17 cellular contexts compared by ENCODE assay signal in the genomic region with DNA sequence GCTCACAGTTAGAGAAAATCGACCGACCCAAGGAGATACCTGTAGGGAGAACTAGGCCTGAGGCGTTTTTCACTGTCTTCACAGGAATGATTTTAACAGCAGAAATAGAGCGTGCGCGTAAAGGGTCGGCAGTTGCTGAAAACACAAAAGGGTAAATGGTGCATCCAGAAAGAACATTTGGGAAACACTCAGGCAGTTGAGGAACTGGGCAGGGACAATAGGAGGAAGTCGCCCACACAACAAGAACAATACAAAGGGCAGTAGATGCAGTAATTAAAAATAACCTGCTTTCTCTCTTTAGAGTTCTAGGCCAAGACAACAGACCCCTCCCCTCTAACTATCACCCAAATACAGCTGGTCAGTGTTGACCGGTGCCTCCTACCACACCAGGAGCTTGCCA.
DNase-seq lines count a peak whose midpoint lies in the region; ATAC-seq and TF ChIP-seq lines count a peak whose summit lies in the region.
"Had no signal": no experiment of that assay in that cellular context is flagged by ENCODE, and none has a peak within 500 bp of the region (broad histone marks: within the 10 kb centered on the region; RNA-seq: fewer than 3 reads in every experiment).

No MANE protein-coding gene starts in this region.

- ATAC-seq in GM18861 (IDR thresholded peaks at IDR 0.05; ENCODE audit: unreplicated experiment) (no peak), GM19351 (IDR thresholded peaks at IDR 0.05; ENCODE audit: unreplicated experiment) (no peak)
- ATAC-seq: left colon; pancreas; stimulated activated memory B cell treated with anti-CD40 and anti-IgM and Interleukin-4, amounts not matched to agents 10 μg/mL and 1 μg/mL and 100 μg/mL, for 72 hours had no signal

- H3K27me3 Mint-ChIP-seq in nephron (ENCODE audit: low read depth) = no peaks in the 10 kb centered on the region
- H3K27me3 Mint-ChIP-seq: activated CD4-positive, alpha-beta memory T cell treated with anti-CD3 and anti-CD28 coated beads, Interleukin-2, amount 10 ng/mL, durations not matched to agents 7 days and 5 days; activated T-cell treated with anti-CD3 and anti-CD28 coated beads, Interleukin-2, amount 50 U/mL, for 24 hours; stimulated activated memory B cell treated with anti-CD40 and anti-IgM and Interleukin-4, amounts not matched to agents 10 μg/mL and 1 μg/mL and 100 μg/mL, for 72 hours had no signal

- WGBS in esophagus squamous epithelium, 2 donors = 75 to 81% methylated on average over 9 of the region's 9 CpGs
- 82 to 85% methylated on average over 9 of the region's 9 CpGs for WGBS in thyroid gland, 2 donors

- peaks cover 0 to 11% (median 0%) of the 10 kb centered on the region in 3 donors for H3K36me3 ChIP-seq in esophagus squamous epithelium
- no peaks in the 10 kb centered on the region for H3K36me3 ChIP-seq in thyroid gland
- H3K36me3 ChIP-seq: pancreas had no signal

- TF ChIP-seq POLR2A in esophagus squamous epithelium (IDR thresholded peaks at IDR 0.05) (no peak), thyroid gland (IDR thresholded peaks at IDR 0.05) (no peak)

- H3K27ac ChIP-seq in angular gyrus (ENCODE audit: low read depth, low read length) (peak overlapping the region; percentile 68), esophagus squamous epithelium (peak overlapping the region; percentile 40 to 87 (median 82)), thyroid gland (peak overlapping the region in 2 of 3 donors; percentile 24 to 67)
- H3K27ac ChIP-seq: pancreas had no signal

- H3K4me3 Mint-ChIP-seq in nephron = no peak overlapping the region
- H3K4me3 Mint-ChIP-seq: activated CD4-positive, alpha-beta memory T cell treated with anti-CD3 and anti-CD28 coated beads, Interleukin-2, amount 10 ng/mL, durations not matched to agents 7 days and 5 days; activated naive CD8-positive, alpha-beta T cell treated with anti-CD3 and anti-CD28 coated beads for 36 hours; activated T-cell treated with anti-CD3 and anti-CD28 coated beads, Interleukin-2, amount 50 U/mL, for 24 hours; stimulated activated memory B cell treated with anti-CD40 and anti-IgM and Interleukin-4, amounts not matched to agents 10 μg/mL and 1 μg/mL and 100 μg/mL, for 72 hours had no signal

- H3K9me3 ChIP-seq in esophagus squamous epithelium = no peaks in the 10 kb centered on the region
- H3K9me3 ChIP-seq in thyroid gland = no peaks in the 10 kb centered on the region
- H3K9me3 ChIP-seq: pancreas had no signal

- peak overlapping the region in 2 of 3 experiments; percentile 12 to 15 for H3K27ac Mint-ChIP-seq in nephron
- H3K27ac Mint-ChIP-seq: activated CD4-positive, alpha-beta memory T cell treated with anti-CD3 and anti-CD28 coated beads, Interleukin-2, amount 10 ng/mL, durations not matched to agents 7 days and 5 days; activated naive CD8-positive, alpha-beta T cell treated with anti-CD3 and anti-CD28 coated beads for 36 hours; activated T-cell treated with anti-CD3 and anti-CD28 coated beads, Interleukin-2, amount 50 U/mL, for 24 hours; stimulated activated memory B cell treated with anti-CD40 and anti-IgM and Interleukin-4, amounts not matched to agents 10 μg/mL and 1 μg/mL and 100 μg/mL, for 72 hours had no signal

- DNase-seq in esophagus squamous epithelium (lab: John Stamatoyannopoulos, UW) (no peak), thyroid gland (no peak)
- no peak for DNase-seq in effector CD4-positive, alpha-beta T cell
- DNase-seq: activated CD4-positive, alpha-beta memory T cell treated with anti-CD3 and anti-CD28 coated beads, Interleukin-2, amount 10 ng/mL, durations not matched to agents 7 days and 5 days; activated naive CD8-positive, alpha-beta T cell treated with anti-CD3 and anti-CD28 coated beads for 36 hours; activated T-cell treated with anti-CD3 and anti-CD28 coated beads, Interleukin-2, amount 50 U/mL, for 24 hours; left colon; NCI-H187 treated with DMSO at 0.1 percent for 48 hours; NK-92 treated with Interleukin-12 subunit alpha and Interleukin-12 subunit beta, amount 100 ng/mL, for 24 hours; pancreas; RPMI8226; T-helper 1 cell had no signal

- H3K4me1 ChIP-seq in esophagus squamous epithelium = peaks cover 0 to 71% (median 25%) of the 10 kb centered on the region in 3 donors
- H3K4me1 ChIP-seq in thyroid gland = peaks cover 0 to 10% of the 10 kb centered on the region in 2 donors
- H3K4me1 ChIP-seq: pancreas had no signal

- H3K4me1 Mint-ChIP-seq in nephron = peaks cover 30% of the 10 kb centered on the region
- H3K4me1 Mint-ChIP-seq: activated CD4-positive, alpha-beta memory T cell treated with anti-CD3 and anti-CD28 coated beads, Interleukin-2, amount 10 ng/mL, durations not matched to agents 7 days and 5 days; activated naive CD8-positive, alpha-beta T cell treated with anti-CD3 and anti-CD28 coated beads for 36 hours had no signal

- TF ChIP-seq CTCF in esophagus squamous epithelium (IDR thresholded peaks at IDR 0.05) (no peak), nephron (IDR thresholded peaks at IDR 0.05; ENCODE audit: unreplicated experiment in 3 of 3) (no peak), thyroid gland (IDR thresholded peaks at IDR 0.05) (no peak)

- H3K27me3 ChIP-seq in esophagus squamous epithelium = no peaks in the 10 kb centered on the region
- no peaks in the 10 kb centered on the region for H3K27me3 ChIP-seq in thyroid gland
- H3K27me3 ChIP-seq: pancreas had no signal

- no peak overlapping the region for H3K4me3 ChIP-seq in esophagus squamous epithelium
- no peak overlapping the region for H3K4me3 ChIP-seq in thyroid gland (replicated peaks in 1 of 3)
- H3K4me3 ChIP-seq: pancreas had no signal

- H3K36me3 Mint-ChIP-seq in nephron (ENCODE audit: low read depth) = peaks cover 5% of the 10 kb centered on the region
- H3K36me3 Mint-ChIP-seq: activated naive CD8-positive, alpha-beta T cell treated with anti-CD3 and anti-CD28 coated beads for 36 hours; stimulated activated memory B cell treated with anti-CD40 and anti-IgM and Interleukin-4, amounts not matched to agents 10 μg/mL and 1 μg/mL and 100 μg/mL, for 72 hours had no signal

- no peaks in the 10 kb centered on the region for H3K9me3 Mint-ChIP-seq in nephron
- H3K9me3 Mint-ChIP-seq: activated CD4-positive, alpha-beta memory T cell treated with anti-CD3 and anti-CD28 coated beads, Interleukin-2, amount 10 ng/mL, durations not matched to agents 7 days and 5 days; activated naive CD8-positive, alpha-beta T cell treated with anti-CD3 and anti-CD28 coated beads for 36 hours; activated T-cell treated with anti-CD3 and anti-CD28 coated beads, Interleukin-2, amount 50 U/mL, for 24 hours; stimulated activated memory B cell treated with anti-CD40 and anti-IgM and Interleukin-4, amounts not matched to agents 10 μg/mL and 1 μg/mL and 100 μg/mL, for 72 hours had no signal

- intact Hi-C loops in esophagus squamous epithelium (cut with DNase I) (loop anchor here (5.0 kb wide), 1 partner anchor 168 kb away; no protein-coding TSS in a partner anchor), thyroid gland (cut with DNase I) (no loop called here)
